In the genomic region with DNA sequence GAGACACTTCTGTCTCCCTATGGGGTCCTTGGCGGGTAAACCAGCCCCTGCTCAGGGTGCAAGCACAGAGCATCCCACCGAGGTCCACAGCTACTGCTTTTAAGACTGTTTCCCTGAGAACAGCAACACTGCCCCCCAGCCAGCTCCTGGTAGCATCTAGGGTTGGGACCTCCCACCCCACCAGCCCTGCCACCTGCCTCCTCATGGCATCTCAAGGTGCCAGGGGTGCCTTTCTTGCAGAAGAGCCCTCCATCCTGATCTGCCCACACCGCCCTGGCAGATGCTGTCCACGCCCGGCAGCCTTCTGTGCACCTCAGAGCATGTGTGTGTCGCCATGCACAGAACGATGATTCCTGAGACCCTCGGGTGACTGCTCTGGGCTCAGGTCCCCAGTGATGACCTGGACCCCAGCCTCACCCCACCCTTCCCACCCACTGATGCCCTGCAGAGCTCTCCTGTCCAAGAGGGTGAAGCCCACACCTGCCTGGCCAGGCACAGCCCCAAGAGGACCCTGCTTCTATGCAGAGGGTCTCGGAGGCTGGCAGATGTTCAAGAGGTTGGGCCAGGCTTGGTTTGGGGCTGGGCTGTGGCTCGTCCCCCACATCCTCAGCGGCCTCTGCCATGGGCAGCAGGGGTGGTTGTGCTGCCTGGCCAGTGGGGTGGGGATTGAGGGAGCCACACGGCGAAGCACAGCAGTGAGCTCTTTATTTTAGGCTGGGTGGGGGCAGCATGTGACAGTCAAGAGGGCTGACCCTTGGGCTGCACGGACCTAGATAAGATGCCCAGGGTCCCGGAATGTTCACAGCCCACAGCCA, we compare ENCODE assay signal across 1 cellular context.
TF ChIP-seq lines count a peak whose summit lies in the region.

No MANE protein-coding gene starts in this region.

TF ChIP-seq in IMR-90, 13 proteins besides CTCF, POLR2A, EP300 and RAD21:
- TF ChIP-seq FOS (IDR thresholded peaks at IDR 0.05; ENCODE audit: low read depth, low read length) (no peak), CEBPB (IDR thresholded peaks at IDR 0.05; ENCODE audit: low read depth, low read length) (no peak), BHLHE40 (IDR thresholded peaks at IDR 0.05; ENCODE audit: low read depth, low read length) (no peak), MXI1 (IDR thresholded peaks at IDR 0.05; ENCODE audit: borderline replicate concordance, low read depth, low read length) (no peak), NFE2L2 (IDR thresholded peaks at IDR 0.05; ENCODE audit: low read depth, low read length) (no peak), MAZ (IDR thresholded peaks at IDR 0.05; ENCODE audit: borderline replicate concordance, low read depth, low read length) (no peak)
- TF ChIP-seq, protein P1, sequence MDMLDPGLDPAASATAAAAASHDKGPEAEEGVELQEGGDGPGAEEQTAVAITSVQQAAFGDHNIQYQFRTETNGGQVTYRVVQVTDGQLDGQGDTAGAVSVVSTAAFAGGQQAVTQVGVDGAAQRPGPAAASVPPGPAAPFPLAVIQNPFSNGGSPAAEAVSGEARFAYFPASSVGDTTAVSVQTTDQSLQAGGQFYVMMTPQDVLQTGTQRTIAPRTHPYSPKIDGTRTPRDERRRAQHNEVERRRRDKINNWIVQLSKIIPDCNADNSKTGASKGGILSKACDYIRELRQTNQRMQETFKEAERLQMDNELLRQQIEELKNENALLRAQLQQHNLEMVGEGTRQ (IDR thresholded peaks at IDR 0.05; ENCODE audit: low read depth, low read length): no peak
TF ChIP-seq in IMR-90: peak in this region for 0.
